ENCODE assay signal across 3 cellular contexts in genomic region chr2:70806620-70807019, GRCh38.
TF ChIP-seq lines count a peak whose summit lies in the region.

No MANE protein-coding gene starts in this region.

TF ChIP-seq in A549, 52 proteins besides CTCF, POLR2A, EP300 and RAD21:
- TF ChIP-seq NPAS2 (CRISPR knock-in tag; IDR thresholded peaks at IDR 0.05; ENCODE audit: borderline replicate concordance) (no peak), CHD4 (IDR thresholded peaks at IDR 0.05; ENCODE audit: borderline replicate concordance) (no peak), CBX8 (IDR thresholded peaks at IDR 0.05) (peak; percentile 54; the same call in 1 of the 2 replicates), RNF2 (IDR thresholded peaks at IDR 0.05; ENCODE audit: borderline replicate concordance, low read depth) (0 out of 2 replicates have a peak, but pooled peaks have one; percentile 82)

TF ChIP-seq in HEK293T, 16 proteins besides CTCF, POLR2A, EP300 and RAD21:
- TF ChIP-seq ZNF384 (IDR thresholded peaks at IDR 0.05) (no peak), FOXA1 (IDR thresholded peaks at IDR 0.05) (no peak)
- TF ChIP-seq, protein P1, sequence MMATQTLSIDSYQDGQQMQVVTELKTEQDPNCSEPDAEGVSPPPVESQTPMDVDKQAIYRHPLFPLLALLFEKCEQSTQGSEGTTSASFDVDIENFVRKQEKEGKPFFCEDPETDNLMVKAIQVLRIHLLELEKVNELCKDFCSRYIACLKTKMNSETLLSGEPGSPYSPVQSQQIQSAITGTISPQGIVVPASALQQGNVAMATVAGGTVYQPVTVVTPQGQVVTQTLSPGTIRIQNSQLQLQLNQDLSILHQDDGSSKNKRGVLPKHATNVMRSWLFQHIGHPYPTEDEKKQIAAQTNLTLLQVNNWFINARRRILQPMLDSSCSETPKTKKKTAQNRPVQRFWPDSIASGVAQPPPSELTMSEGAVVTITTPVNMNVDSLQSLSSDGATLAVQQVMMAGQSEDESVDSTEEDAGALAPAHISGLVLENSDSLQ (IDR thresholded peaks at IDR 0.05), result peak; percentile 73
TF ChIP-seq in HEK293T: peak in this region for 1.

TF ChIP-seq in K562, 482 proteins besides CTCF, POLR2A, EP300 and RAD21:
- no peak for TF ChIP-seq ZNF431 (CRISPR knock-in tag; IDR thresholded peaks at IDR 0.05)
- TF ChIP-seq, protein P1 (IDR thresholded peaks at IDR 0.05), result peak; percentile 85
- no peak for TF ChIP-seq C11orf30 (IDR thresholded peaks at IDR 0.05; ENCODE audit: low read depth)
- peak; percentile 69 for TF ChIP-seq CBX8 (IDR thresholded peaks at IDR 0.05; ENCODE audit: borderline replicate concordance, extremely low read depth, low read depth, low read length, poor library complexity, severe bottlenecking)
- no peak for TF ChIP-seq CHD1 (IDR thresholded peaks at IDR 0.05; ENCODE audit: low read length)
- TF ChIP-seq, protein P2, sequence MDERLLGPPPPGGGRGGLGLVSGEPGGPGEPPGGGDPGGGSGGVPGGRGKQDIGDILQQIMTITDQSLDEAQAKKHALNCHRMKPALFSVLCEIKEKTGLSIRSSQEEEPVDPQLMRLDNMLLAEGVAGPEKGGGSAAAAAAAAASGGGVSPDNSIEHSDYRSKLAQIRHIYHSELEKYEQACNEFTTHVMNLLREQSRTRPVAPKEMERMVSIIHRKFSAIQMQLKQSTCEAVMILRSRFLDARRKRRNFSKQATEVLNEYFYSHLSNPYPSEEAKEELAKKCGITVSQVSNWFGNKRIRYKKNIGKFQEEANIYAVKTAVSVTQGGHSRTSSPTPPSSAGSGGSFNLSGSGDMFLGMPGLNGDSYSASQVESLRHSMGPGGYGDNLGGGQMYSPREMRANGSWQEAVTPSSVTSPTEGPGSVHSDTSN (CRISPR knock-in tag; IDR thresholded peaks at IDR 0.05; ENCODE audit: low read depth), result no peak
- TF ChIP-seq, protein P2 (tag; conservative IDR thresholded peaks at IDR 0.05; ENCODE audit: low read depth), result 0 out of 2 replicates have a peak, but pooled peaks have one; percentile 35
TF ChIP-seq in K562: peak in this region for 3.
